8 cellular contexts compared by ENCODE assay signal in genomic region chr11:76170473-76170872, GRCh38. TPM values are rescaled to one million over a fixed set of nuclear protein-coding genes. Genes with fewer than 3 reads are reported as not detected.
"Had no signal": no experiment of that assay in that cellular context is flagged by ENCODE, and none has a peak within 500 bp of the region (broad histone marks: within the 10 kb centered on the region; RNA-seq: fewer than 3 reads in every experiment).

No MANE protein-coding gene starts in this region.

- H3K4me2 ChIP-seq: GM23338 had no signal

- H3K4me3 ChIP-seq: GM23338 had no signal

- ATAC-seq: GM23338 had no signal

- H2AFZ ChIP-seq: GM23338 had no signal

- H3K27ac ChIP-seq: HL-60 had no signal

- DNase-seq: H9, HCEC 1CT, HFFc6, KBM-7 had no signal

RNA-seq across cellular contexts. Expression of gene WNT11, which starts 35.8 kb away (rescaled TPM):
- total RNA-seq: H9, HFFc6, HT1080 had no signal
- polyA plus RNA-seq: IgD-negative memory B cell had no signal
